ENCODE assay signal across 1 cellular context in genomic region chr7:149598721-149599308, GRCh38.
TF ChIP-seq lines count a peak whose summit lies in the region.

No MANE protein-coding gene starts in this region.

TF ChIP-seq in A549, 52 proteins besides CTCF, POLR2A, EP300 and RAD21 (continued from another document):
- TF ChIP-seq CBX2 (IDR thresholded peaks at IDR 0.05; ENCODE audit: borderline replicate concordance, low read depth) (no peak), ELK1 (IDR thresholded peaks at IDR 0.05; ENCODE audit: low read depth, low read length) (no peak), ZFP36 (IDR thresholded peaks at IDR 0.05; ENCODE audit: borderline replicate concordance, partially characterized antibody) (no peak)
TF ChIP-seq in A549: peak in this region for 0.
